15 cellular contexts compared by ENCODE assay signal in genomic region chr5:34570721-34571379, GRCh38.
DNase-seq lines count a peak whose midpoint lies in the region; ATAC-seq and TF ChIP-seq lines count a peak whose summit lies in the region.
"Had no signal": no experiment of that assay in that cellular context is flagged by ENCODE, and none has a peak within 500 bp of the region (broad histone marks: within the 10 kb centered on the region; RNA-seq: fewer than 3 reads in every experiment).

No MANE protein-coding gene starts in this region.

- H3K27ac ChIP-seq in GM23338 (ENCODE audit: low read depth): no peak overlapping the region
- H3K27ac ChIP-seq: colonic mucosa, KMS-11, left ventricle myocardium inferior had no signal

- no peak overlapping the region for H3K4me2 ChIP-seq in GM23338
- H3K4me2 ChIP-seq: KMS-11 had no signal

- no peaks in the 10 kb centered on the region for H3K79me2 ChIP-seq in GM23338 (replicated peaks; ENCODE audit: insufficient read depth)

- 0 out of 2 replicates have a peak, but pooled peaks cover 5% of the 10 kb centered on the region for H3K9me2 ChIP-seq in GM23338 (ENCODE audit: insufficient read depth)

- no peak for ATAC-seq in GM23338
- no peak for ATAC-seq in HG02588 (IDR thresholded peaks at IDR 0.05; ENCODE audit: unreplicated experiment)

- no peaks in the 10 kb centered on the region for H3K36me3 ChIP-seq in GM23338 (ENCODE audit: insufficient read depth)
- H3K36me3 ChIP-seq: colonic mucosa, left ventricle myocardium inferior had no signal

- H3K27ac Mint-ChIP-seq in GM23338: no peak overlapping the region; the same call in 1 of the 2 replicates
- H3K27ac Mint-ChIP-seq: B cell had no signal

- H3K27me3 Mint-ChIP-seq in GM23338 (ENCODE audit: insufficient read depth, low read depth, poor library complexity): no peaks in the 10 kb centered on the region
- H3K27me3 Mint-ChIP-seq: B cell had no signal

- no peak overlapping the region for H3K4me3 ChIP-seq in GM23338
- no peak overlapping the region for H3K4me3 ChIP-seq in astrocyte of the spinal cord (ENCODE audit: low read depth, low read length)
- H3K4me3 ChIP-seq: colonic mucosa, left ventricle myocardium inferior had no signal

- H3F3A ChIP-seq in GM23338 (replicated peaks; ENCODE audit: low read depth): no peaks in the 10 kb centered on the region

- peak; percentile 9 for DNase-seq in A172 (ENCODE audit: low spot score)
- DNase-seq in GM23338 (ENCODE audit: low spot score): no peak
- DNase-seq in astrocyte of the spinal cord (ENCODE audit: low read depth, low spot score): peak; percentile 75
- DNase-seq in hepatic stellate cell (ENCODE audit: low spot score): peak; percentile 55
- DNase-seq in GM10266 (ENCODE audit: extremely low spot score): no peak
- no peak for DNase-seq in NCI-H510A treated with DMSO at 0.1 percent for 48 hours (lab: John Stamatoyannopoulos, UW)
- DNase-seq in SW480 (ENCODE audit: low spot score): no peak
- DNase-seq: activated CD4-positive, alpha-beta T cell treated with anti-CD3 and anti-CD28 coated beads, Interleukin-2, amount 50 U/mL, for 48 hours; colonic mucosa; left ventricle myocardium inferior; NCI-H2107; stimulated activated CD8-positive, alpha-beta memory T cell treated with anti-CD3 and anti-CD28 coated beads, Interleukin-4, amount 100 ng/mL, for 48 hours had no signal

- H3K36me3 Mint-ChIP-seq in GM23338 (ENCODE audit: low read depth): no peaks in the 10 kb centered on the region

- no peaks in the 10 kb centered on the region for H3K4me1 ChIP-seq in GM23338 (ENCODE audit: insufficient read depth)
- H3K4me1 ChIP-seq: colonic mucosa had no signal

- no peaks in the 10 kb centered on the region for H3K9me3 Mint-ChIP-seq in GM23338

- TF ChIP-seq CTCF in GM23338 (conservative IDR thresholded peaks at IDR 0.05; ENCODE audit: low read depth in 2 of 2) (no peak), astrocyte of the spinal cord (IDR thresholded peaks at IDR 0.05; ENCODE audit: low read depth, low read length) (no peak), GM10266 (IDR thresholded peaks at IDR 0.05; ENCODE audit: control insufficient read depth, insufficient read depth, low read depth, missing control alignments) (no peak)

- H4K20me1 ChIP-seq in GM23338 (replicated peaks; ENCODE audit: insufficient read depth): no peaks in the 10 kb centered on the region

- H3K4me3 Mint-ChIP-seq in GM23338: no peak overlapping the region
- H3K4me3 Mint-ChIP-seq: B cell had no signal

- no peaks in the 10 kb centered on the region for H3K27me3 ChIP-seq in GM23338 (ENCODE audit: insufficient read depth)
- H3K27me3 ChIP-seq: colonic mucosa had no signal

- in situ Hi-C loops in astrocyte of the spinal cord (cut with HindIII; ENCODE audit: low sequenced_read_pairs): no loop called here

- no peaks in the 10 kb centered on the region for H3K4me1 Mint-ChIP-seq in GM23338
- H3K4me1 Mint-ChIP-seq: B cell had no signal

- H2AFZ ChIP-seq in GM23338: peak overlapping the region; percentile 81; the same call in 1 of the 2 replicates

TF ChIP-seq in GM23338, 12 proteins besides CTCF, POLR2A, EP300 and RAD21:
- TF ChIP-seq EZH2 (IDR thresholded peaks at IDR 0.05; ENCODE audit: low read depth, unreplicated experiment): no peak
- TF ChIP-seq JUNB (IDR thresholded peaks at IDR 0.05; ENCODE audit: unreplicated experiment): no peak

Comparison
In these comparisons a context has a peak if more than half of its experiments do, and no peak if none do; other contexts are left out.
1. DNase-seq: peak in A172 (single experiment), astrocyte of the spinal cord (single experiment) and hepatic stellate cell (single experiment); none in GM23338 (single experiment), GM10266 (single experiment), NCI-H510A treated with DMSO at 0.1 percent for 48 hours (single experiment) and SW480 (single experiment).